ENCODE assay signal across 9 cellular contexts in genomic region chr2:55590810-55591440, GRCh38. TPM values are rescaled to one million over a fixed set of nuclear protein-coding genes. Genes with fewer than 3 reads are reported as not detected.
DNase-seq lines count a peak whose midpoint lies in the region; ATAC-seq and TF ChIP-seq lines count a peak whose summit lies in the region.
"Had no signal": no experiment of that assay in that cellular context is flagged by ENCODE, and none has a peak within 500 bp of the region (broad histone marks: within the 10 kb centered on the region; RNA-seq: fewer than 3 reads in every experiment).

No MANE protein-coding gene starts in this region.

- no peak overlapping the region for H2AFZ ChIP-seq in IMR-90 (replicated peaks; ENCODE audit: low read length, poor library complexity)
- H2AFZ ChIP-seq: PC-9 had no signal

- H4K5ac ChIP-seq in IMR-90 (ENCODE audit: low read depth, low read length): no peak overlapping the region

- BruUV-seq in IMR-90 (replicated peaks; lab: Mats Ljungman, UMichigan): no TSS peak

- no peak overlapping the region for H3K4ac ChIP-seq in IMR-90 (ENCODE audit: low read depth, low read length)

- H3K14ac ChIP-seq in IMR-90 (replicated peaks; ENCODE audit: low read depth, low read length): no peak overlapping the region

- H3K23ac ChIP-seq in IMR-90 (ENCODE audit: low read depth, low read length): no peak overlapping the region

- no peak overlapping the region for H2BK20ac ChIP-seq in IMR-90 (ENCODE audit: low read depth, low read length)

- H2BK5ac ChIP-seq in IMR-90 (ENCODE audit: low read depth, low read length, poor library complexity, severe bottlenecking): no peak overlapping the region

- H3K27me3 ChIP-seq in IMR-90 (ENCODE audit: control insufficient read depth, insufficient read depth, low read length): no peaks in the 10 kb centered on the region
- H3K27me3 ChIP-seq in ascending aorta: no peaks in the 10 kb centered on the region

- CTCF ChIA-PET in IMR-90 (lab: Yijun Ruan, JAX): no interaction called here

- H3K4me3 ChIP-seq in IMR-90 (ENCODE audit: insufficient read depth, low read depth, low read length): no peak overlapping the region
- H3K4me3 ChIP-seq in ascending aorta: no peak overlapping the region
- H3K4me3 ChIP-seq: PC-9 had no signal

- no peak overlapping the region for H2AK9ac ChIP-seq in IMR-90 (replicated peaks; ENCODE audit: low read depth, low read length, poor library complexity)

- H2BK15ac ChIP-seq in IMR-90 (ENCODE audit: low read depth, low read length): no peak overlapping the region

- no peak overlapping the region for H4K91ac ChIP-seq in IMR-90 (ENCODE audit: insufficient read depth, low read depth, low read length)

- H3K18ac ChIP-seq in IMR-90 (ENCODE audit: low read depth, low read length): no peak overlapping the region

- H3K9me1 ChIP-seq in IMR-90 (ENCODE audit: insufficient read depth, low read length): no peaks in the 10 kb centered on the region

- in situ Hi-C loops in IMR-90 (cut with MboI; ENCODE audit: low sequenced_read_pairs): no loop called here

- H3K79me1 ChIP-seq in IMR-90 (ENCODE audit: low read depth in 1 of 2, low read length in 2 of 2): peaks cover 11 to 23% of the 10 kb centered on the region in 2 experiments; a peak in 3 of 4 replicates

- no peak for TF ChIP-seq POLR2A in IMR-90 (IDR thresholded peaks at IDR 0.05; ENCODE audit: low read depth, low read length)

- H3K4me2 ChIP-seq in IMR-90 (ENCODE audit: low read depth, low read length): no peak overlapping the region
- H3K4me2 ChIP-seq: PC-9 had no signal

- dilution Hi-C loops in IMR-90 (cut with HindIII; ENCODE audit: low sequenced_read_pairs, unreplicated experiment): no loop called here

- H3K36me3 ChIP-seq in IMR-90 (ENCODE audit: control insufficient read depth, insufficient read depth, low read length) (peaks cover 1% of the 10 kb centered on the region; the same call in 1 of the 2 replicates), ascending aorta (peaks cover 20 to 24% of the 10 kb centered on the region in 2 donors)

- no peak overlapping the region for H2AK5ac ChIP-seq in IMR-90 (ENCODE audit: low read depth, low read length)

- ATAC-seq in GM19023 (IDR thresholded peaks at IDR 0.05; ENCODE audit: unreplicated experiment) (peak; percentile 67), IMR-90 (ENCODE audit: low read depth) (no peak), GM21737 (IDR thresholded peaks at IDR 0.05; ENCODE audit: unreplicated experiment) (no peak)

- H3K27ac ChIP-seq in IMR-90 (ENCODE audit: insufficient read depth, low read length) (no peak overlapping the region), epithelial cell of prostate (peak overlapping the region; percentile 2), ascending aorta (no peak overlapping the region)

- peak; percentile 53 for DNase-seq in AG20443 (ENCODE audit: low spot score)
- DNase-seq in IMR-90: peak; percentile 60
- DNase-seq in epithelial cell of prostate (ENCODE audit: low read depth, low spot score): peak; percentile 52
- no peak for DNase-seq in ascending aorta (ENCODE audit: low spot score in 2 of 2)
- no peak for DNase-seq in NCI-H774 (lab: John Stamatoyannopoulos, UW)
- DNase-seq in NCI-H1105 (lab: John Stamatoyannopoulos, UW): no peak

- no peak for TF ChIP-seq RAD21 in IMR-90 (IDR thresholded peaks at IDR 0.05; ENCODE audit: low read length)

- no peak overlapping the region for H3K9ac ChIP-seq in IMR-90 (ENCODE audit: low read depth, low read length)

- no peaks in the 10 kb centered on the region for H3K9me3 ChIP-seq in IMR-90 (ENCODE audit: control insufficient read depth, insufficient read depth, low read length)
- no peaks in the 10 kb centered on the region for H3K9me3 ChIP-seq in ascending aorta

- H3K4me1 ChIP-seq in IMR-90 (ENCODE audit: control insufficient read depth, insufficient read depth, low read length) (peaks cover 2% of the 10 kb centered on the region; the same call in 1 of the 2 replicates), ascending aorta (peaks cover 0 to 4% of the 10 kb centered on the region in 2 donors)

- H4K20me1 ChIP-seq in IMR-90 (ENCODE audit: insufficient read depth, low read length): no peaks in the 10 kb centered on the region

- H4K8ac ChIP-seq in IMR-90 (ENCODE audit: low read depth in 2 of 2, low read length in 2 of 2): no peak overlapping the region

- POLR2A ChIA-PET in IMR-90 (lab: Charles Lee; ENCODE audit: unreplicated experiment): no interaction called here

- WGBS in IMR-90 (ENCODE audit: extremely low coverage in 2 of 2, insufficient read length in 1 of 2), 2 experiments: no CpG with 5 or more reads among the region's 7 CpGs

- intact Hi-C loops in IMR-90 (cut with micrococcal nuclease) (no loop called here), ascending aorta (cut with DNase I) (no loop called here)

- H3K56ac ChIP-seq in IMR-90 (ENCODE audit: extremely low read depth, insufficient read depth, low read length): no peak overlapping the region

- TF ChIP-seq CTCF in IMR-90 (conservative IDR thresholded peaks at IDR 0.05; ENCODE audit: low read depth, low read length) (no peak), ascending aorta (IDR thresholded peaks at IDR 0.05) (no peak)

- H2BK120ac ChIP-seq in IMR-90 (ENCODE audit: low read depth, low read length): no peak overlapping the region

TF ChIP-seq in IMR-90, 13 proteins besides CTCF, POLR2A, EP300 and RAD21:
- 0 out of 2 replicates have a peak, but pooled peaks have one; percentile 6 for TF ChIP-seq MAFK (IDR thresholded peaks at IDR 0.05; ENCODE audit: low read depth, low read length)
- TF ChIP-seq NFE2L2 (IDR thresholded peaks at IDR 0.05; ENCODE audit: low read depth, low read length): no peak
- TF ChIP-seq FOS (IDR thresholded peaks at IDR 0.05; ENCODE audit: low read depth, low read length): peak; percentile 47; the same call in 1 of the 2 replicates
- no peak for TF ChIP-seq MAZ (IDR thresholded peaks at IDR 0.05; ENCODE audit: borderline replicate concordance, low read depth, low read length)

RNA-seq across cellular contexts. Expression of gene PPP4R3B, which starts 26.5 kb away (rescaled TPM):
- 23.7 and 44.7 TPM in 2 replicates for total RNA-seq in IMR-90 (2012; rRNA removed)
- 8.9 and 11.9 TPM in 2 replicates for polyA plus RNA-seq in IMR-90 (2012; rRNA removed)
- 4.5 and 12.3 TPM in 2 replicates for polyA plus RNA-seq in IMR-90 (2012; cell fraction: cytosol; rRNA removed)
- polyA plus RNA-seq in IMR-90 (2012; cell fraction: nucleus; rRNA removed; ENCODE audit: low replicate concordance): 6.6 and 15.3 TPM in 2 replicates
- total RNA-seq in ascending aorta: 18.2 TPM

Comparison
In these comparisons a context has a peak if more than half of its experiments do, and no peak if none do; other contexts are left out.
1. DNase-seq: peak in AG20443 (single experiment), IMR-90 (single experiment) and epithelial cell of prostate (single experiment); none in ascending aorta (0 of 2), NCI-H774 (single experiment) and NCI-H1105 (single experiment).